ENCODE assay signal across 8 cellular contexts in the genomic region with DNA sequence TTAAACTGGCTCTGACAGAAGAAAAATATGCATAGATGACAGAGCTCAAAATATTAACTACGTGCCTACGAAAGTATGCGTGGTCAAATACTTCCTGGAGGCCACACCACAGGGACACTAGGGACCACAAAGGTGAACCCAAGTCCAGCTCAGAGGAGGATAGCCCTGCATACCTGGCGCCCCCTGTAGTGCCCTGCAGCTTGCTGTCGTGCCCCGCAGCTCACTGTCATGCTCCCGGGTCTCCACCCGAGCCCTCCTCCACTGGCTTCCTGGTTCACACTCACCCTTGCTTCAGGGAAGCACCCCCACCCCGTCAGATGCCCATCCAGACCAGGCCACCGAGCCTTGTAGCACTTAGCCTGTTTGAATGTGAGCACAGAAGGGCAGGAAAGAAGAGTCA.
"Had no signal": no experiment of that assay in that cellular context is flagged by ENCODE, and none has a peak within 500 bp of the region (broad histone marks: within the 10 kb centered on the region; RNA-seq: fewer than 3 reads in every experiment).

No MANE protein-coding gene starts in this region.

- H3K27me3 Mint-ChIP-seq: activated CD8-positive, alpha-beta T cell treated with anti-CD3 and anti-CD28 coated beads for 36 hours; activated naive CD8-positive, alpha-beta T cell treated with anti-CD3 and anti-CD28 coated beads for 36 hours had no signal

- H3K27ac ChIP-seq: pancreas had no signal

- H3K4me3 Mint-ChIP-seq: activated CD8-positive, alpha-beta T cell treated with anti-CD3 and anti-CD28 coated beads for 36 hours; activated naive CD8-positive, alpha-beta T cell treated with anti-CD3 and anti-CD28 coated beads for 36 hours had no signal

- H3K9me3 Mint-ChIP-seq: activated CD8-positive, alpha-beta T cell treated with anti-CD3 and anti-CD28 coated beads for 36 hours; activated naive CD8-positive, alpha-beta T cell treated with anti-CD3 and anti-CD28 coated beads for 36 hours; activated T-helper 2 cell treated with anti-CD3 and anti-CD28 coated beads, Interferon-gamma antibody, Interleukin-2, Interleukin-4, amounts not matched to agents 10 μg/mL and 5 μg/mL and 100 μg/mL, durations not matched to agents 14 hours and 24 hours and 36 hours had no signal

- H3K27me3 ChIP-seq: pancreas had no signal

- DNase-seq: activated CD8-positive, alpha-beta memory T cell treated with anti-CD3 and anti-CD28 coated beads, Interleukin-2, amount 50 U/mL, for 48 hours; activated CD8-positive, alpha-beta T cell treated with anti-CD3 and anti-CD28 coated beads for 36 hours; activated naive CD8-positive, alpha-beta T cell treated with anti-CD3 and anti-CD28 coated beads for 36 hours; left ventricle myocardium superior; pancreas; stimulated activated CD4-positive, alpha-beta T cell treated with anti-CD3 and anti-CD28 coated beads, Interleukin-15, amount 100 ng/mL, for 24 hours; stimulated activated CD4-positive, alpha-beta T cell treated with anti-CD3 and anti-CD28 coated beads, Interleukin-4, amount 100 ng/mL, for 4 hours had no signal

- H3K27ac Mint-ChIP-seq: activated naive CD8-positive, alpha-beta T cell treated with anti-CD3 and anti-CD28 coated beads for 36 hours; activated T-helper 2 cell treated with anti-CD3 and anti-CD28 coated beads, Interferon-gamma antibody, Interleukin-2, Interleukin-4, amounts not matched to agents 10 μg/mL and 5 μg/mL and 100 μg/mL, durations not matched to agents 14 hours and 24 hours and 36 hours had no signal

- H3K4me1 ChIP-seq: pancreas had no signal

- H3K9me3 ChIP-seq: pancreas had no signal

- H3K4me3 ChIP-seq: pancreas had no signal

- ATAC-seq: activated CD8-positive, alpha-beta T cell treated with anti-CD3 and anti-CD28 coated beads for 36 hours; left ventricle myocardium superior; pancreas had no signal
